Comparison of ENCODE assay signal across 8 cellular contexts in the genomic region with DNA sequence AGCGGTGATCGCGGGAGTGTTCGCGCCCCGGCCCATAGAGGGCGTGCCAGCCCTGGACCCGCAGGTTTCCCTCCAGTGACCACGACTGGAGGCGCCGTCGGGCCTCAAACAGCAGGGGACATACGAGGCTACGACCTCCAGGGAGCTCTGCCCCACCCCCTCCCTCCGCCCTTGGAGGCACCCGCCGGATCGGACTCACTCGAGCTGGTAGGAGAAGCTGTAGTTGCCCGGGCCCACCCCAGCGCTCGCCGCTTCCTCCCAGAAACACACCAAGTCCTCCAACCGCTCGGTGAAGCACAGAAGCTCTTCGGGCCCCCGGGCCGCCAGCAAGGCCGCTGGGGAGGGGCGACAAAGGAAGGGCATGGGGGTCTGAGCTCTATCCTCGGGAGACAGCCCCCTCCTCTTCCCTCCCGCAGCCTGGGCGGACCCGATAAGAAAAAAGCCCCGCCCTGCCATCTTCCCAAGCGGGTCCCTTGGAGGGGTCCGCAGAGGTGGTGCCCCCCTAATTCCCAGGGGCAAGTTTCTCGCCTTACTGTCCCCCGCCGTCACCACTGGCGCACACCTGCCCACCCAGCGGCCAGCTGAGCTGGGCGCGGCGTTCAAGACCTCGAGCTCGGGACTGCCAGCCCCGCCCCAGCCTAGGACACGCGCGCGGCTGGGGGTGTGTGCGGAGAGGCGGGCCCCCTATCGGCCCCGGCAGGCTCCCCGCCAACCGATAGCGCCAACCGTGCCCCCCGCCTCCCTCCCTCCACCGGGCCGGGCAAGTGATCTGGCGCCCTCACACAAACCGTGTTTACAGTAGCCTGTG. TPM values are rescaled to one million over a fixed set of nuclear protein-coding genes. Genes with fewer than 3 reads are reported as not detected.
DNase-seq lines count a peak whose midpoint lies in the region; ATAC-seq and TF ChIP-seq lines count a peak whose summit lies in the region.

No MANE protein-coding gene starts in this region.

- TF ChIP-seq CTCF in WTC11 (IDR thresholded peaks at IDR 0.05) (peak; percentile 83), epithelial cell of esophagus (IDR thresholded peaks at IDR 0.05; ENCODE audit: insufficient read depth, low read depth, low read length, missing control alignments) (peak; percentile 67)

- peaks cover 4% of the 10 kb centered on the region for H3K36me3 Mint-ChIP-seq in WTC11
- H3K36me3 Mint-ChIP-seq in naive thymus-derived CD4-positive, alpha-beta T cell, result peaks cover 0 to 5% (median 0%) of the 10 kb centered on the region in 5 donors

- CTCF ChIA-PET in WTC11 (lab: Charles Lee), result interaction anchor here (0.6 to 5.3 kb wide), 49 partner anchors 8 to 257 kb away, joined by 3 to 308 read pairs (median 5); partner anchors contain the start of genes CCDC159, CNN1, DOCK6 and ELAVL3
- CTCF ChIA-PET in naive thymus-derived CD4-positive, alpha-beta T cell (lab: Charles Lee), result interaction anchor here (0.5 to 1.7 kb wide), 6 partner anchors 8 to 1314 kb away, joined by 3 to 8 read pairs (median 4); partner anchors contain the start of gene SWSAP1

- POLR2A ChIA-PET in WTC11 (lab: Charles Lee), result interaction anchor here (0.7 to 5.9 kb wide), 9 partner anchors 8 to 525 kb away, joined by 3 to 115 read pairs (median 5); partner anchors contain the start of genes ELOF1, ODAD3, PRKCSH and RGL3
- POLR2A ChIA-PET in naive thymus-derived CD4-positive, alpha-beta T cell (lab: Charles Lee), result interaction anchor here (1.0 to 2.4 kb wide), 6 partner anchors 9 to 175 kb away, joined by 3 to 12 read pairs (median 4); partner anchors contain the start of genes ELOF1, ODAD3, PRKCSH and SWSAP1

- H3K4me3 Mint-ChIP-seq in WTC11, result peak overlapping the region; percentile 91
- peak overlapping the region; percentile 52 to 90 (median 70) for H3K4me3 Mint-ChIP-seq in naive thymus-derived CD4-positive, alpha-beta T cell

- ATAC-seq in WTC11 (0 out of 2 replicates have a peak, but pooled peaks have one; percentile 0), aorta (ENCODE audit: low FRiP score) (no peak)
- no peak for ATAC-seq in naive thymus-derived CD4-positive, alpha-beta T cell

- H3K4me3 ChIP-seq in epithelial cell of esophagus (ENCODE audit: low read length) (peak overlapping the region; percentile 11), aorta (ENCODE audit: low read length in 2 of 2) (no peak overlapping the region)
- peak overlapping the region; percentile 35 for H3K4me3 ChIP-seq in naive thymus-derived CD4-positive, alpha-beta T cell (ENCODE audit: low read length)

- H3K27ac ChIP-seq in naive thymus-derived CD4-positive, alpha-beta T cell (ENCODE audit: low read depth, low read length), result no peak overlapping the region
- no peak overlapping the region for H3K27ac ChIP-seq in aorta (ENCODE audit: low read depth in 1 of 2, low read length in 2 of 2)

- DNase-seq in GDM1 (lab: John Stamatoyannopoulos, UW) (peak; percentile 29), NCI-H1105 (lab: John Stamatoyannopoulos, UW) (peak; percentile 43), WTC11 (ENCODE audit: low spot score) (peak; percentile 87), epithelial cell of esophagus (ENCODE audit: low read depth) (peak; percentile 30), aorta (peak; percentile 79 to 86), mucosa of gallbladder (ENCODE audit: low spot score) (no peak), ureter (ENCODE audit: low spot score) (no peak)
- DNase-seq in naive thymus-derived CD4-positive, alpha-beta T cell, result peak in 6 of 9 donors; percentile 20 to 53 (median 30)

- H3K9me3 Mint-ChIP-seq in WTC11, result peaks cover 3% of the 10 kb centered on the region; the same call in 1 of the 2 replicates
- peaks cover 0 to 4% (median 0%) of the 10 kb centered on the region in 11 donors for H3K9me3 Mint-ChIP-seq in naive thymus-derived CD4-positive, alpha-beta T cell

- WGBS in aorta, 2 donors, result 1% methylated on average over 51 to 65 of the region's 65 CpGs

- peaks cover 0 to 5% (median 0%) of the 10 kb centered on the region in 3 experiments for H3K36me3 ChIP-seq in naive thymus-derived CD4-positive, alpha-beta T cell (ENCODE audit: control insufficient read depth in 2 of 3, insufficient read depth in 3 of 3, low read length in 3 of 3)
- H3K36me3 ChIP-seq in aorta (ENCODE audit: control insufficient read depth in 1 of 2, insufficient read depth in 2 of 2, low read length in 1 of 2), result no peaks in the 10 kb centered on the region

- H3K4me1 ChIP-seq in naive thymus-derived CD4-positive, alpha-beta T cell (ENCODE audit: control insufficient read depth in 2 of 2, insufficient read depth in 2 of 2, low read length in 2 of 2), result peaks cover 26 to 35% of the 10 kb centered on the region in 2 donors
- no peaks in the 10 kb centered on the region for H3K4me1 ChIP-seq in aorta (ENCODE audit: control insufficient read depth in 1 of 2, insufficient read depth in 2 of 2, low read length in 2 of 2)

- H3K9me3 ChIP-seq in naive thymus-derived CD4-positive, alpha-beta T cell (ENCODE audit: control insufficient read depth in 2 of 3, low read length in 3 of 3), result no peaks in the 10 kb centered on the region
- no peaks in the 10 kb centered on the region for H3K9me3 ChIP-seq in aorta (ENCODE audit: control insufficient read depth, low read length)

- H3K27ac Mint-ChIP-seq in WTC11, result peak overlapping the region; percentile 95
- peak overlapping the region in 4 of 9 donors; percentile 21 to 79 (median 58) for H3K27ac Mint-ChIP-seq in naive thymus-derived CD4-positive, alpha-beta T cell

- H3K4me1 Mint-ChIP-seq in WTC11, result peaks cover 23% of the 10 kb centered on the region
- peaks cover 28 to 52% (median 40%) of the 10 kb centered on the region in 7 donors for H3K4me1 Mint-ChIP-seq in naive thymus-derived CD4-positive, alpha-beta T cell

- H3K27me3 ChIP-seq in naive thymus-derived CD4-positive, alpha-beta T cell (ENCODE audit: control insufficient read depth in 2 of 2, insufficient read depth in 2 of 2, low read length in 2 of 2), result no peaks in the 10 kb centered on the region
- no peaks in the 10 kb centered on the region for H3K27me3 ChIP-seq in aorta (ENCODE audit: control insufficient read depth in 1 of 2, insufficient read depth in 2 of 2, low read length in 1 of 2)

- intact Hi-C loops in naive thymus-derived CD4-positive, alpha-beta T cell (cut with micrococcal nuclease), result loop anchor here (1.0 to 10.0 kb wide), 3 partner anchors 8 to 508 kb away; partner anchors contain the start of gene CARM1 (in 1 of the 2)
- intact Hi-C loops in aorta (cut with DNase I), result loop anchor here (5.0 kb wide), 4 partner anchors 34 to 54 kb away; partner anchors contain the start of genes ODAD3 (in 1 of the 2), PRKCSH (in 1 of the 2) and RGL3 (in 1 of the 2)

- H3K27me3 Mint-ChIP-seq in WTC11 (ENCODE audit: low read depth), result peaks cover 3% of the 10 kb centered on the region; the same call in 1 of the 2 replicates
- H3K27me3 Mint-ChIP-seq in naive thymus-derived CD4-positive, alpha-beta T cell, result peaks cover 0 to 38% (median 5%) of the 10 kb centered on the region in 5 donors

TF ChIP-seq in WTC11, 78 proteins besides CTCF, POLR2A, EP300 and RAD21 (continues in another document):
- TF ChIP-seq ERG (CRISPR knock-in tag; IDR thresholded peaks at IDR 0.05), result 0 out of 2 replicates have a peak, but pooled peaks have one; percentile 59
- TF ChIP-seq MLX (CRISPR knock-in tag; IDR thresholded peaks at IDR 0.05), result no peak
- TF ChIP-seq EMX1 (CRISPR knock-in tag; IDR thresholded peaks at IDR 0.05), result 0 out of 2 replicates have a peak, but pooled peaks have one; percentile 69

RNA-seq across cellular contexts. Expression of gene EPOR, which starts 1.0 kb away (rescaled TPM):
- total RNA-seq in WTC11 (2021) (16.8 to 20.9 TPM (median 20.4 TPM) in 3 replicates), aorta (10 to 100 TPM in 1 of 2 donors, 1 to 10 TPM in 1; 7.4 to 13.1 TPM), mucosa of gallbladder (17.8 TPM), ureter (6.7 TPM)
- 1 to 10 TPM; 5.1 to 9.5 (median 8.4) TPM for total RNA-seq in naive thymus-derived CD4-positive, alpha-beta T cell
- polyA plus RNA-seq in naive thymus-derived CD4-positive, alpha-beta T cell, result 10 to 100 TPM in 1 of 2 donors, 1 to 10 TPM in 1; 5.9 to 14.8 TPM
- polyA plus RNA-seq in aorta, result 10 to 100 TPM in 1 of 2 donors, under 1 TPM in 1; 0.63 to 32.4 TPM

RNA-seq across cellular contexts. Expression of gene SWSAP1, which starts 8.6 kb away (rescaled TPM):
- total RNA-seq in WTC11 (2021) (2.4 to 3.9 TPM (median 3.0 TPM) in 3 replicates), aorta (1 to 10 TPM; 1.5 to 1.7 TPM), mucosa of gallbladder (4.9 TPM), ureter (4.3 TPM)
- total RNA-seq in naive thymus-derived CD4-positive, alpha-beta T cell, result 1 to 10 TPM; 3.4 to 4.2 (median 4.0) TPM
- polyA plus RNA-seq in naive thymus-derived CD4-positive, alpha-beta T cell, result 1 to 10 TPM; 5.9 to 7.3 TPM
- polyA plus RNA-seq in aorta, result 1 to 10 TPM in 1 of 2 donors, under 1 TPM in 1; 0.50 to 5.7 TPM

RNA-seq across cellular contexts. Expression of gene PLPPR2, which starts 27.9 kb away (rescaled TPM):
- total RNA-seq in WTC11 (2021) (7.5 to 9.6 TPM (median 8.4 TPM) in 3 replicates), aorta (10 to 100 TPM; 36.4 to 37.4 TPM), mucosa of gallbladder (34.2 TPM), ureter (25.5 TPM)
- total RNA-seq in naive thymus-derived CD4-positive, alpha-beta T cell, result 10 to 100 TPM in 4 of 5 experiments, 1 to 10 TPM in 1; 2.6 to 31.0 (median 13.7) TPM
- 1 to 10 TPM in 1 of 2 donors, under 1 TPM in 1; 0.92 to 1.0 TPM for polyA plus RNA-seq in naive thymus-derived CD4-positive, alpha-beta T cell
- polyA plus RNA-seq in aorta, result 10 to 100 TPM; 11.4 to 41.0 TPM

RNA-seq across cellular contexts. Expression of gene RGL3, which starts 36.0 kb away (rescaled TPM):
- total RNA-seq in WTC11 (2021) (69.0 to 88.3 TPM (median 86.0 TPM) in 3 replicates), aorta (10 to 100 TPM; 30.2 to 51.6 TPM), mucosa of gallbladder (72.0 TPM), ureter (44.2 TPM)
- total RNA-seq in naive thymus-derived CD4-positive, alpha-beta T cell, result not detected
- not detected for polyA plus RNA-seq in naive thymus-derived CD4-positive, alpha-beta T cell
- polyA plus RNA-seq in aorta, result 10 to 100 TPM; 14.5 to 78.5 TPM

RNA-seq across cellular contexts. Expression of gene CCDC159, which starts 36.8 kb away (rescaled TPM):
- 5.5 to 8.5 TPM (median 6.8 TPM) in 3 replicates for total RNA-seq in WTC11 (2021)
- total RNA-seq in naive thymus-derived CD4-positive, alpha-beta T cell, result 10 to 100 TPM; 17.6 to 87.4 (median 84.3) TPM
- polyA plus RNA-seq in naive thymus-derived CD4-positive, alpha-beta T cell, result 10 to 100 TPM in 1 of 2 donors, 1 to 10 TPM in 1; 10.0 to 19.6 TPM
- 10 to 100 TPM; 18.0 to 44.4 TPM for total RNA-seq in aorta
- polyA plus RNA-seq in aorta, result 100 to 1,000 TPM in 1 of 2 donors, 10 to 100 TPM in 1; 28.3 to 111 TPM
- total RNA-seq in mucosa of gallbladder, result 66.1 TPM
- 44.4 TPM for total RNA-seq in ureter

Comparison
In these comparisons a context has a peak if more than half of its experiments do, and no peak if none do; other contexts are left out.
1. DNase-seq: peak in GDM1 (single experiment), NCI-H1105 (single experiment), WTC11 (single experiment), epithelial cell of esophagus (single experiment), naive thymus-derived CD4-positive, alpha-beta T cell (6 of 9) and aorta (2 of 2); none in mucosa of gallbladder (single experiment) and ureter (single experiment).
2. H3K4me3 ChIP-seq: peak in epithelial cell of esophagus (single experiment) and naive thymus-derived CD4-positive, alpha-beta T cell (single experiment); none in aorta (0 of 2).